ENCODE assay signal across 2 cellular contexts in genomic region chr12:47772094-47772660, GRCh38.
TF ChIP-seq lines count a peak whose summit lies in the region.

No MANE protein-coding gene starts in this region.

TF ChIP-seq in SK-N-SH, 30 proteins besides CTCF, POLR2A, EP300 and RAD21 (continued from another document):
- TF ChIP-seq, protein P1, sequence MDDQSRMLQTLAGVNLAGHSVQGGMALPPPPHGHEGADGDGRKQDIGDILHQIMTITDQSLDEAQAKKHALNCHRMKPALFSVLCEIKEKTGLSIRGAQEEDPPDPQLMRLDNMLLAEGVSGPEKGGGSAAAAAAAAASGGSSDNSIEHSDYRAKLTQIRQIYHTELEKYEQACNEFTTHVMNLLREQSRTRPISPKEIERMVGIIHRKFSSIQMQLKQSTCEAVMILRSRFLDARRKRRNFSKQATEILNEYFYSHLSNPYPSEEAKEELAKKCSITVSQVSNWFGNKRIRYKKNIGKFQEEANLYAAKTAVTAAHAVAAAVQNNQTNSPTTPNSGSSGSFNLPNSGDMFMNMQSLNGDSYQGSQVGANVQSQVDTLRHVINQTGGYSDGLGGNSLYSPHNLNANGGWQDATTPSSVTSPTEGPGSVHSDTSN (IDR thresholded peaks at IDR 0.05) = no peak
- TF ChIP-seq RXRA (IDR thresholded peaks at IDR 0.05; ENCODE audit: borderline replicate concordance, low read depth) = no peak
- TF ChIP-seq TAF1 (IDR thresholded peaks at IDR 0.05; ENCODE audit: borderline replicate concordance, low read depth, low read length) = no peak
- TF ChIP-seq JUND (IDR thresholded peaks at IDR 0.05) = no peak
- no peak for TF ChIP-seq EZH2phosphoT487 (IDR thresholded peaks at IDR 0.05; ENCODE audit: borderline replicate concordance, low read depth)
- TF ChIP-seq MAX (IDR thresholded peaks at IDR 0.05; ENCODE audit: low read depth) = no peak
- no peak for TF ChIP-seq NRF1 (IDR thresholded peaks at IDR 0.05; ENCODE audit: low read depth, low read length)
- no peak for TF ChIP-seq TEAD4 (IDR thresholded peaks at IDR 0.05; ENCODE audit: borderline replicate concordance, insufficient read depth)
- TF ChIP-seq FOXM1 (IDR thresholded peaks at IDR 0.05; ENCODE audit: low read depth) = no peak
- TF ChIP-seq RCOR1 (IDR thresholded peaks at IDR 0.05; ENCODE audit: low read length) = no peak
- TF ChIP-seq, protein P2, sequence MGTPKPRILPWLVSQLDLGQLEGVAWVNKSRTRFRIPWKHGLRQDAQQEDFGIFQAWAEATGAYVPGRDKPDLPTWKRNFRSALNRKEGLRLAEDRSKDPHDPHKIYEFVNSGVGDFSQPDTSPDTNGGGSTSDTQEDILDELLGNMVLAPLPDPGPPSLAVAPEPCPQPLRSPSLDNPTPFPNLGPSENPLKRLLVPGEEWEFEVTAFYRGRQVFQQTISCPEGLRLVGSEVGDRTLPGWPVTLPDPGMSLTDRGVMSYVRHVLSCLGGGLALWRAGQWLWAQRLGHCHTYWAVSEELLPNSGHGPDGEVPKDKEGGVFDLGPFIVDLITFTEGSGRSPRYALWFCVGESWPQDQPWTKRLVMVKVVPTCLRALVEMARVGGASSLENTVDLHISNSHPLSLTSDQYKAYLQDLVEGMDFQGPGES (IDR thresholded peaks at IDR 0.05; ENCODE audit: low read depth, low read length) = no peak
- no peak for TF ChIP-seq MEF2A (IDR thresholded peaks at IDR 0.05; ENCODE audit: borderline replicate concordance, low read depth)

TF ChIP-seq in SK-N-SH treated with all-trans-retinoic acid at 6 μM for 48 hours, 23 proteins besides CTCF, POLR2A, EP300 and RAD21 (continued from another document):
- TF ChIP-seq, protein P3, sequence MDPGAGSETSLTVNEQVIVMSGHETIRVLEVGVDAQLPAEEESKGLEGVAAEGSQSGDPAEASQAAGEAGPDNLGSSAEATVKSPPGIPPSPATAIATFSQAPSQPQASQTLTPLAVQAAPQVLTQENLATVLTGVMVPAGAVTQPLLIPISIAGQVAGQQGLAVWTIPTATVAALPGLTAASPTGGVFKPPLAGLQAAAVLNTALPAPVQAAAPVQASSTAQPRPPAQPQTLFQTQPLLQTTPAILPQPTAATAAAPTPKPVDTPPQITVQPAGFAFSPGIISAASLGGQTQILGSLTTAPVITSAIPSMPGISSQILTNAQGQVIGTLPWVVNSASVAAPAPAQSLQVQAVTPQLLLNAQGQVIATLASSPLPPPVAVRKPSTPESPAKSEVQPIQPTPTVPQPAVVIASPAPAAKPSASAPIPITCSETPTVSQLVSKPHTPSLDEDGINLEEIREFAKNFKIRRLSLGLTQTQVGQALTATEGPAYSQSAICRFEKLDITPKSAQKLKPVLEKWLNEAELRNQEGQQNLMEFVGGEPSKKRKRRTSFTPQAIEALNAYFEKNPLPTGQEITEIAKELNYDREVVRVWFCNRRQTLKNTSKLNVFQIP (CRISPR knock-in tag; IDR thresholded peaks at IDR 0.05; ENCODE audit: borderline replicate concordance, low read depth) = no peak
- TF ChIP-seq ZNF8 (CRISPR knock-in tag; IDR thresholded peaks at IDR 0.05) (no peak), ZNF70 (CRISPR knock-in tag; IDR thresholded peaks at IDR 0.05) (no peak), ZFP30 (CRISPR knock-in tag; IDR thresholded peaks at IDR 0.05) (no peak)
- TF ChIP-seq, protein P4, sequence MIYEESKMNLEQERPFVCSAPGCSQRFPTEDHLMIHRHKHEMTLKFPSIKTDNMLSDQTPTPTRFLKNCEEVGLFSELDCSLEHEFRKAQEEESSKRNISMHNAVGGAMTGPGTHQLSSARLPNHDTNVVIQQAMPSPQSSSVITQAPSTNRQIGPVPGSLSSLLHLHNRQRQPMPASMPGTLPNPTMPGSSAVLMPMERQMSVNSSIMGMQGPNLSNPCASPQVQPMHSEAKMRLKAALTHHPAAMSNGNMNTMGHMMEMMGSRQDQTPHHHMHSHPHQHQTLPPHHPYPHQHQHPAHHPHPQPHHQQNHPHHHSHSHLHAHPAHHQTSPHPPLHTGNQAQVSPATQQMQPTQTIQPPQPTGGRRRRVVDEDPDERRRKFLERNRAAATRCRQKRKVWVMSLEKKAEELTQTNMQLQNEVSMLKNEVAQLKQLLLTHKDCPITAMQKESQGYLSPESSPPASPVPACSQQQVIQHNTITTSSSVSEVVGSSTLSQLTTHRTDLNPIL (CRISPR knock-in tag; IDR thresholded peaks at IDR 0.05; ENCODE audit: low read depth) = no peak
TF ChIP-seq in SK-N-SH treated with all-trans-retinoic acid at 6 μM for 48 hours: peak in this region for 0.
